Comparison of ENCODE assay signal across 1 cellular context in genomic region chr14:23069413-23069806, GRCh38.
TF ChIP-seq lines count a peak whose summit lies in the region.

No MANE protein-coding gene starts in this region.

TF ChIP-seq in HCT116, 20 proteins besides CTCF, POLR2A, EP300 and RAD21 (continued from another document):
- TF ChIP-seq ATF3 (IDR thresholded peaks at IDR 0.05) (no peak), ZNF274 (IDR thresholded peaks at IDR 0.05; ENCODE audit: low read depth, low read length) (no peak), SIN3A (IDR thresholded peaks at IDR 0.05; ENCODE audit: low read depth) (no peak), CEBPB (IDR thresholded peaks at IDR 0.05; ENCODE audit: low read depth) (no peak), SP1 (IDR thresholded peaks at IDR 0.05; ENCODE audit: low read depth) (no peak), REST (IDR thresholded peaks at IDR 0.05; ENCODE audit: low read depth) (no peak), ZFX (IDR thresholded peaks at IDR 0.05) (no peak)
- TF ChIP-seq, protein P1, sequence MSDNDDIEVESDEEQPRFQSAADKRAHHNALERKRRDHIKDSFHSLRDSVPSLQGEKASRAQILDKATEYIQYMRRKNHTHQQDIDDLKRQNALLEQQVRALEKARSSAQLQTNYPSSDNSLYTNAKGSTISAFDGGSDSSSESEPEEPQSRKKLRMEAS (IDR thresholded peaks at IDR 0.05), result no peak
